8 cellular contexts compared by ENCODE assay signal in genomic region chr9:96777539-96777864, GRCh38. TPM values are rescaled to one million over a fixed set of nuclear protein-coding genes. Genes with fewer than 3 reads are reported as not detected.
DNase-seq lines count a peak whose midpoint lies in the region; ATAC-seq and TF ChIP-seq lines count a peak whose summit lies in the region.

No MANE protein-coding gene starts in this region.

- CTCF ChIA-PET in Calu3 (lab: Charles Lee): no interaction called here

- TF ChIP-seq CTCF in Calu3 (IDR thresholded peaks at IDR 0.05; ENCODE audit: unreplicated experiment) (no peak), brain (conservative IDR thresholded peaks at IDR 0.05) (no peak)

- no TSS peak for BruUV-seq in Calu3 (replicated peaks; lab: Mats Ljungman, UMichigan)

- peaks cover 10% of the 10 kb centered on the region for H3K4me1 ChIP-seq in mononuclear cell (ENCODE audit: insufficient read depth, low read length)

- H3K4me1 Mint-ChIP-seq in Calu3 (ENCODE audit: low read depth, unreplicated experiment) (no peaks in the 10 kb centered on the region), brain (peaks cover 48% of the 10 kb centered on the region)

- H3K27me3 ChIP-seq in mononuclear cell (ENCODE audit: insufficient read depth, low read length): no peaks in the 10 kb centered on the region

- no peaks in the 10 kb centered on the region for H3K9me3 ChIP-seq in mononuclear cell (ENCODE audit: low read depth, low read length)

- intact Hi-C loops in Calu3 (cut with micrococcal nuclease; ENCODE audit: unreplicated experiment): no loop called here

- H3K9me3 Mint-ChIP-seq in Calu3 (ENCODE audit: low read depth, unreplicated experiment) (peaks cover 3% of the 10 kb centered on the region), brain (peaks cover 5 to 17% (median 15%) of the 10 kb centered on the region in 5 experiments)

- no peak overlapping the region for H3K27ac Mint-ChIP-seq in Calu3 (ENCODE audit: unreplicated experiment)
- H3K27ac Mint-ChIP-seq in brain: peak overlapping the region; percentile 96 to 99 (median 97)

- peaks cover 11% of the 10 kb centered on the region for H3K36me3 Mint-ChIP-seq in Calu3 (ENCODE audit: insufficient read depth, unreplicated experiment)
- peaks cover 58% of the 10 kb centered on the region for H3K36me3 Mint-ChIP-seq in brain

- ATAC-seq in HG03575 (IDR thresholded peaks at IDR 0.05; ENCODE audit: extremely low read depth, insufficient number of reproducible peaks, low FRiP score, unreplicated experiment) (peak; percentile 14), GM18858 (IDR thresholded peaks at IDR 0.05; ENCODE audit: unreplicated experiment) (no peak)

- H3K4me3 Mint-ChIP-seq in Calu3 (ENCODE audit: low read depth, unreplicated experiment): peak overlapping the region; percentile 96
- H3K4me3 Mint-ChIP-seq in brain: peak overlapping the region; percentile 95 to 100 (median 99)

- H3K27me3 Mint-ChIP-seq in Calu3 (ENCODE audit: unreplicated experiment) (no peaks in the 10 kb centered on the region), brain (no peaks in the 10 kb centered on the region)

- DNase-seq in Calu3: no peak
- DNase-seq in mucosa of gallbladder (ENCODE audit: low spot score): no peak
- DNase-seq in UCSD-AML1 (lab: John Stamatoyannopoulos, UW; ENCODE audit: unreplicated experiment): no peak
- no peak for DNase-seq in LoVo (ENCODE audit: low spot score)

- H3K4me3 ChIP-seq in mononuclear cell (ENCODE audit: low read length): peak overlapping the region; percentile 59

RNA-seq across cellular contexts. Expression of gene ZNF510, which starts 0.4 kb away (rescaled TPM):
- total RNA-seq in Calu3 (2022) (5.0 and 5.4 TPM in 2 replicates), mononuclear cell (15.6 TPM), mucosa of gallbladder (12.9 TPM)
- polyA plus RNA-seq in brain (ENCODE audit: insufficient read depth, low read depth, low replicate concordance): 7.9 TPM
